In genomic region chr4:165217325-165217724, GRCh38 we compare ENCODE assay signal across 12 cellular contexts.
"Had no signal": no experiment of that assay in that cellular context is flagged by ENCODE, and none has a peak within 500 bp of the region (broad histone marks: within the 10 kb centered on the region; RNA-seq: fewer than 3 reads in every experiment).

No MANE protein-coding gene starts in this region.

- DNase-seq: activated CD8-positive, alpha-beta memory T cell treated with anti-CD3 and anti-CD28 coated beads for 24 hours; activated effector memory CD4-positive, alpha-beta T cell treated with anti-CD3 and anti-CD28 coated beads, Interleukin-2, amount 50 U/mL, for 16 hours; esophagus squamous epithelium; foreskin fibroblast; glutamatergic neuron; left cardiac atrium; ovary; stimulated activated CD4-positive, alpha-beta T cell treated with anti-CD3 and anti-CD28 coated beads, Interleukin-12 subunit alpha, Interleukin-12 subunit beta, amount 100 ng/mL, for 4 hours; stimulated activated naive CD4-positive, alpha-beta T cell had no signal

- H3K27me3 ChIP-seq: cardiac muscle cell, esophagus squamous epithelium, ovary had no signal

- ATAC-seq: left cardiac atrium had no signal

- H3K36me3 ChIP-seq: cardiac muscle cell, ovary had no signal

- H3K27me3 Mint-ChIP-seq: memory B cell had no signal

- H3K9me3 ChIP-seq: esophagus squamous epithelium, ovary had no signal

- H3K27ac Mint-ChIP-seq: memory B cell had no signal

- H3K4me3 Mint-ChIP-seq: memory B cell had no signal

- H3K9me3 Mint-ChIP-seq: memory B cell had no signal

- H3K4me3 ChIP-seq: cardiac muscle cell, esophagus squamous epithelium, ovary had no signal

- H3K27ac ChIP-seq: cardiac muscle cell, esophagus squamous epithelium, ovary, VCaP had no signal
